13 cellular contexts compared by ENCODE assay signal in the genomic region with DNA sequence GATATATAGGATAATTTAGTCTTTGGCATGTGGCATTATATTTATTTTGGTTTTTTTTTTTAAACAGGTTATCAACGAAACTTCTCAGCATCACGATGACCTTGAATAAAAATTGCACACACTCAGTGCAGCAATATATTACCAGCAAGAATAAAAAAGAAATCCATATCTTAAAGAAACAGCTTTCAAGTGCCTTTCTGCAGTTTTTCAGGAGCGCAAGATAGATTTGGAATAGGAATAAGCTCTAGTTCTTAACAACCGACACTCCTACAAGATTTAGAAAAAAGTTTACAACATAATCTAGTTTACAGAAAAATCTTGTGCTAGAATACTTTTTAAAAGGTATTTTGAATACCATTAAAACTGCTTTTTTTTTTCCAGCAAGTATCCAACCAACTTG.
"Had no signal": no experiment of that assay in that cellular context is flagged by ENCODE, and none has a peak within 500 bp of the region (broad histone marks: within the 10 kb centered on the region; RNA-seq: fewer than 3 reads in every experiment).

No MANE protein-coding gene starts in this region.

- H3K27ac Mint-ChIP-seq: activated naive CD8-positive, alpha-beta T cell treated with anti-CD3 and anti-CD28 coated beads, Interleukin-2, amount 10 ng/mL, durations not matched to agents 7 days and 5 days; memory B cell; T-helper 2 cell treated with Interferon-gamma antibody and Interleukin-4, amounts not matched to agents 5 μg/mL and 100 μg/mL, for 36 hours had no signal

- H3K4me3 Mint-ChIP-seq: activated naive CD8-positive, alpha-beta T cell treated with anti-CD3 and anti-CD28 coated beads, Interleukin-2, amount 10 ng/mL, durations not matched to agents 7 days and 5 days; memory B cell; natural killer cell; T-helper 2 cell treated with Interferon-gamma antibody and Interleukin-4, amounts not matched to agents 5 μg/mL and 100 μg/mL, for 36 hours had no signal

- DNase-seq: activated CD8-positive, alpha-beta memory T cell treated with anti-CD3 and anti-CD28 coated beads for 24 hours; activated naive CD4-positive, alpha-beta T cell; activated naive CD8-positive, alpha-beta T cell treated with anti-CD3 and anti-CD28 coated beads, Interleukin-2, amount 10 ng/mL, durations not matched to agents 7 days and 5 days; anterior cingulate cortex; glutamatergic neuron; hypothalamus; left ventricle myocardium superior; natural killer cell; stimulated activated CD4-positive, alpha-beta T cell treated with anti-CD3 and anti-CD28 coated beads, Interleukin-1b, Interleukin-23, amount 100 ng/mL, for 48 hours had no signal

- H3K27me3 ChIP-seq: esophagus muscularis mucosa had no signal

- H3K4me3 ChIP-seq: esophagus muscularis mucosa had no signal

- H3K27me3 Mint-ChIP-seq: activated naive CD8-positive, alpha-beta T cell treated with anti-CD3 and anti-CD28 coated beads, Interleukin-2, amount 10 ng/mL, durations not matched to agents 7 days and 5 days; memory B cell had no signal

- ATAC-seq: activated CD4-positive, CD25-positive, alpha-beta regulatory T cell treated with anti-CD3 and anti-CD28 coated beads, Interleukin-2, amount 50 U/mL, for 24 hours; natural killer cell had no signal

- H3K9me3 Mint-ChIP-seq: activated naive CD8-positive, alpha-beta T cell treated with anti-CD3 and anti-CD28 coated beads, Interleukin-2, amount 10 ng/mL, durations not matched to agents 7 days and 5 days; memory B cell; natural killer cell; T-helper 2 cell treated with Interferon-gamma antibody and Interleukin-4, amounts not matched to agents 5 μg/mL and 100 μg/mL, for 36 hours had no signal

- H3K27ac ChIP-seq: esophagus muscularis mucosa had no signal
